Comparison of ENCODE assay signal across 8 cellular contexts in genomic region chr22:50675553-50676199, GRCh38. TPM values are rescaled to one million over a fixed set of nuclear protein-coding genes. Genes with fewer than 3 reads are reported as not detected.
DNase-seq lines count a peak whose midpoint lies in the region; ATAC-seq and TF ChIP-seq lines count a peak whose summit lies in the region.

No MANE protein-coding gene starts in this region.

- peak overlapping the region; percentile 77 for H3K4me2 ChIP-seq in PC-9

- no peaks in the 10 kb centered on the region for H3K9me2 ChIP-seq in PC-9 (ENCODE audit: insufficient read depth)

- peaks cover 4% of the 10 kb centered on the region; the same call in 1 of the 2 replicates for H3K79me2 ChIP-seq in PC-9 (ENCODE audit: low read depth)

- ATAC-seq in GM21390 (IDR thresholded peaks at IDR 0.05; ENCODE audit: unreplicated experiment) (no peak), HG03045 (IDR thresholded peaks at IDR 0.05; ENCODE audit: unreplicated experiment) (no peak)

- BruUV-seq in Caco-2 (replicated peaks; lab: Mats Ljungman, UMichigan), result no TSS peak
- BruUV-seq in PC-9 (replicated peaks; lab: Mats Ljungman, UMichigan), result no TSS peak

- H3K4me3 Mint-ChIP-seq in Caco-2 (ENCODE audit: unreplicated experiment), result peak overlapping the region; percentile 65
- peak overlapping the region; percentile 60 for H3K4me3 Mint-ChIP-seq in glutamatergic neuron (ENCODE audit: unreplicated experiment)

- TF ChIP-seq CTCF in Caco-2 (IDR thresholded peaks at IDR 0.05; ENCODE audit: insufficient read depth in 1 of 2, low read depth in 1 of 2, low read length in 1 of 2, severe bottlenecking in 1 of 2, unreplicated experiment in 1 of 2), result no peak
- no peak for TF ChIP-seq CTCF in PC-9 (conservative IDR thresholded peaks at IDR 0.05)
- TF ChIP-seq CTCF in glutamatergic neuron (IDR thresholded peaks at IDR 0.05; ENCODE audit: partially characterized antibody, unreplicated experiment), result no peak
- TF ChIP-seq CTCF in GM10248 (IDR thresholded peaks at IDR 0.05; ENCODE audit: control extremely low read depth, extremely low read depth, low read depth, missing control alignments), result no peak

- 0 out of 2 replicates have a peak, but pooled peaks cover 3% of the 10 kb centered on the region for H4K20me1 ChIP-seq in PC-9 (ENCODE audit: insufficient read depth)

- intact Hi-C loops in Caco-2 (cut with micrococcal nuclease; ENCODE audit: unreplicated experiment) (no loop called here), PC-9 (cut with micrococcal nuclease; ENCODE audit: unreplicated experiment) (no loop called here), posterior vena cava (cut with DNase I) (no loop called here)

- H3K4me3 ChIP-seq in Caco-2 (ENCODE audit: low read depth, low read length) (peak overlapping the region; percentile 55), PC-9 (peak overlapping the region; percentile 58)

- H3K36me3 ChIP-seq in Caco-2 (ENCODE audit: control insufficient read depth, insufficient read depth, low read length) (no peaks in the 10 kb centered on the region), PC-9 (ENCODE audit: low read depth) (no peaks in the 10 kb centered on the region)

- DNase-seq in Caco-2 (no peak), PC-9 (peak in 1 of 2 experiments; percentile 32), glutamatergic neuron (no peak), posterior vena cava (ENCODE audit: low spot score) (peak; percentile 61), GM10248 (ENCODE audit: extremely low spot score) (no peak), MV-4-11 (lab: John Stamatoyannopoulos, UW) (no peak)

- H3K27ac Mint-ChIP-seq in Caco-2 (ENCODE audit: unreplicated experiment), result no peak overlapping the region
- H3K27ac Mint-ChIP-seq in glutamatergic neuron (ENCODE audit: unreplicated experiment), result no peak overlapping the region

- H3K9me3 ChIP-seq in Caco-2, result no peaks in the 10 kb centered on the region
- no peaks in the 10 kb centered on the region for H3K9me3 ChIP-seq in PC-9 (ENCODE audit: insufficient read depth, low read depth)

- H3K27me3 ChIP-seq in Caco-2 (replicated peaks; ENCODE audit: control insufficient read depth, insufficient read depth, low read length) (no peaks in the 10 kb centered on the region; the same call in 1 of the 2 replicates), PC-9 (ENCODE audit: insufficient read depth, low read depth) (no peaks in the 10 kb centered on the region)

- CTCF ChIA-PET in Caco-2 (lab: Charles Lee), result interaction anchor here (0.5 kb wide), 1 partner anchor 110 kb away, joined by 6 read pairs; no protein-coding TSS in a partner anchor
- CTCF ChIA-PET in PC-9 (lab: Charles Lee), result interaction anchor here (0.6 to 1.0 kb wide), 3 partner anchors 9 to 435 kb away, joined by 3 to 4 read pairs (median 3); partner anchors contain the start of gene ARSA
- CTCF ChIA-PET in GM10248 (lab: Yijun Ruan, JAX), result no interaction called here

- peak overlapping the region; percentile 63; the same call in 1 of the 2 replicates for H2AFZ ChIP-seq in PC-9

- H3K4me1 Mint-ChIP-seq in Caco-2 (ENCODE audit: low read depth, unreplicated experiment), result peaks cover 9% of the 10 kb centered on the region
- no peaks in the 10 kb centered on the region for H3K4me1 Mint-ChIP-seq in glutamatergic neuron (ENCODE audit: low read depth, unreplicated experiment)

- H3K36me3 Mint-ChIP-seq in Caco-2 (ENCODE audit: insufficient read depth, unreplicated experiment) (peaks cover 6% of the 10 kb centered on the region), glutamatergic neuron (ENCODE audit: unreplicated experiment) (no peaks in the 10 kb centered on the region)

- H3K9me3 Mint-ChIP-seq in Caco-2 (ENCODE audit: unreplicated experiment) (no peaks in the 10 kb centered on the region), glutamatergic neuron (ENCODE audit: unreplicated experiment) (peaks cover 9% of the 10 kb centered on the region)

- POLR2A ChIA-PET in Caco-2 (lab: Charles Lee), result no interaction called here
- POLR2A ChIA-PET in PC-9 (lab: Charles Lee; ENCODE audit: unreplicated experiment), result no interaction called here
- POLR2A ChIA-PET in GM10248 (lab: Yijun Ruan, JAX), result no interaction called here

- no peak overlapping the region for H3K27ac ChIP-seq in PC-9

- peaks cover 4% of the 10 kb centered on the region for H3K27me3 Mint-ChIP-seq in Caco-2 (ENCODE audit: insufficient read depth, unreplicated experiment)
- H3K27me3 Mint-ChIP-seq in glutamatergic neuron (ENCODE audit: unreplicated experiment), result peaks cover 28% of the 10 kb centered on the region

- peaks cover 23% of the 10 kb centered on the region; the same call in 1 of the 2 replicates for H3F3A ChIP-seq in PC-9 (ENCODE audit: insufficient read depth, low read depth)

- H3K4me1 ChIP-seq in Caco-2 (no peaks in the 10 kb centered on the region), PC-9 (replicated peaks; ENCODE audit: insufficient read depth) (peaks cover 15% of the 10 kb centered on the region; the same call in 1 of the 2 replicates)

RNA-seq across cellular contexts. Expression of gene SHANK3, which starts 3.1 kb away (rescaled TPM):
- total RNA-seq in Caco-2 (2022) (4.3 and 4.5 TPM in 2 replicates), PC-9 (2021) (5.8 and 7.6 TPM in 2 replicates), glutamatergic neuron (ENCODE audit: unreplicated experiment) (20.4 TPM), posterior vena cava (10 to 100 TPM; 24.2 to 34.4 TPM)

RNA-seq across cellular contexts. Expression of gene ARSA, which starts 47.7 kb away (rescaled TPM):
- 11.5 TPM in 2 replicates for total RNA-seq in Caco-2 (2022)
- 16.6 and 23.7 TPM in 2 replicates for total RNA-seq in PC-9 (2021)
- 65.7 TPM for total RNA-seq in glutamatergic neuron (ENCODE audit: unreplicated experiment)
- total RNA-seq in posterior vena cava, result 10 to 100 TPM; 21.8 to 29.4 TPM
